In genomic region chr6:32153835-32154513, GRCh38 we compare ENCODE assay signal across 8 cellular contexts. TPM values are rescaled to one million over a fixed set of nuclear protein-coding genes. Genes with fewer than 3 reads are reported as not detected.
DNase-seq lines count a peak whose midpoint lies in the region; ATAC-seq and TF ChIP-seq lines count a peak whose summit lies in the region.

TSS of gene PPT2 (plus strand) at chr6:32154141. CDS start at chr6:32154595, 454 bp downstream.

- peaks cover 39% of the 10 kb centered on the region for H3K4me1 Mint-ChIP-seq in activated T-helper 1 cell treated with anti-CD3 and anti-CD28 coated beads, Interleukin-12 subunit alpha, Interleukin-12 subunit beta, Interleukin-2, Interleukin-4 antibody, amounts not matched to agents 30 ng/mL and 10 ng/mL and 1 ng/mL, durations not matched to agents 14 hours and 24 hours and 36 hours (ENCODE audit: low read depth)

- H3K4me1 ChIP-seq in esophagus squamous epithelium: peaks cover 19 to 65% (median 26%) of the 10 kb centered on the region in 3 donors

- TF ChIP-seq POLR2A in esophagus squamous epithelium (IDR thresholded peaks at IDR 0.05): peak in 2 of 4 donors; percentile 19 to 29

- WGBS in esophagus squamous epithelium, 2 donors: 0 to 1% methylated on average over 14 to 35 of the region's 39 CpGs

- peak in 4 of 6 experiments; percentile 1 to 25 (median 12) for TF ChIP-seq CTCF in esophagus squamous epithelium (IDR thresholded peaks at IDR 0.05)

- H3K9me3 Mint-ChIP-seq in activated T-helper 1 cell treated with anti-CD3 and anti-CD28 coated beads, Interleukin-12 subunit alpha, Interleukin-12 subunit beta, Interleukin-2, Interleukin-4 antibody, amounts not matched to agents 30 ng/mL and 10 ng/mL and 1 ng/mL, durations not matched to agents 14 hours and 24 hours and 36 hours: no peaks in the 10 kb centered on the region

- ATAC-seq in HG02938 (IDR thresholded peaks at IDR 0.05; ENCODE audit: unreplicated experiment): no peak

- peak within 1 kb of the TSS; percentile 61 to 95 (median 78) for H3K4me3 ChIP-seq in esophagus squamous epithelium

- H3K36me3 Mint-ChIP-seq in activated T-helper 1 cell treated with anti-CD3 and anti-CD28 coated beads, Interleukin-12 subunit alpha, Interleukin-12 subunit beta, Interleukin-2, Interleukin-4 antibody, amounts not matched to agents 30 ng/mL and 10 ng/mL and 1 ng/mL, durations not matched to agents 14 hours and 24 hours and 36 hours (ENCODE audit: low read depth): peaks cover 19% of the 10 kb centered on the region

- DNase-seq in GM04504 (ENCODE audit: low read depth) (peak; percentile 78), KG1 (lab: John Stamatoyannopoulos, UW) (peak; percentile 56), RPMI7951 (ENCODE audit: low read depth) (peak; percentile 93), esophagus squamous epithelium (lab: John Stamatoyannopoulos, UW) (no peak), myocyte (ENCODE audit: low read depth) (peak; percentile 94)
- peak; percentile 55 for DNase-seq in activated T-helper 1 cell treated with anti-CD3 and anti-CD28 coated beads, Interleukin-12 subunit alpha, Interleukin-12 subunit beta, Interleukin-2, Interleukin-4 antibody, amounts not matched to agents 30 ng/mL and 10 ng/mL and 1 ng/mL, durations not matched to agents 14 hours and 24 hours and 36 hours (ENCODE audit: low spot score)
- peak; percentile 75 for DNase-seq in stimulated activated CD8-positive, alpha-beta memory T cell treated with anti-CD3 and anti-CD28 coated beads, Interleukin-7, amount 100 ng/mL, for 24 hours (ENCODE audit: low read depth)

- peaks cover 0 to 12% (median 0%) of the 10 kb centered on the region in 4 donors for H3K27me3 ChIP-seq in esophagus squamous epithelium

- H3K9me3 ChIP-seq in esophagus squamous epithelium: no peaks in the 10 kb centered on the region

- H3K27ac Mint-ChIP-seq in activated T-helper 1 cell treated with anti-CD3 and anti-CD28 coated beads, Interleukin-12 subunit alpha, Interleukin-12 subunit beta, Interleukin-2, Interleukin-4 antibody, amounts not matched to agents 30 ng/mL and 10 ng/mL and 1 ng/mL, durations not matched to agents 14 hours and 24 hours and 36 hours: peak within 1 kb of the TSS; percentile 86

- peaks cover 34% of the 10 kb centered on the region for H3K27me3 Mint-ChIP-seq in activated T-helper 1 cell treated with anti-CD3 and anti-CD28 coated beads, Interleukin-12 subunit alpha, Interleukin-12 subunit beta, Interleukin-2, Interleukin-4 antibody, amounts not matched to agents 30 ng/mL and 10 ng/mL and 1 ng/mL, durations not matched to agents 14 hours and 24 hours and 36 hours (ENCODE audit: insufficient read depth)

- H3K36me3 ChIP-seq in esophagus squamous epithelium: peaks cover 16 to 40% (median 22%) of the 10 kb centered on the region in 3 donors

- H3K27ac ChIP-seq in esophagus squamous epithelium: peak within 1 kb of the TSS; percentile 87 to 98 (median 94)

- H3K4me3 Mint-ChIP-seq in activated T-helper 1 cell treated with anti-CD3 and anti-CD28 coated beads, Interleukin-12 subunit alpha, Interleukin-12 subunit beta, Interleukin-2, Interleukin-4 antibody, amounts not matched to agents 30 ng/mL and 10 ng/mL and 1 ng/mL, durations not matched to agents 14 hours and 24 hours and 36 hours: peak within 1 kb of the TSS; percentile 99

- intact Hi-C loops in activated T-helper 1 cell treated with anti-CD3 and anti-CD28 coated beads, Interleukin-12 subunit alpha, Interleukin-12 subunit beta, Interleukin-2, Interleukin-4 antibody, amounts not matched to agents 30 ng/mL and 10 ng/mL and 1 ng/mL, durations not matched to agents 14 hours and 24 hours and 36 hours (cut with micrococcal nuclease): loop anchor here (1.0 kb wide), 6 partner anchors 22 to 106 kb away; partner anchors contain the start of genes AGPAT1 and FKBPL
- intact Hi-C loops in esophagus squamous epithelium (cut with DNase I): no loop called here

RNA-seq across cellular contexts. Expression of gene PPT2, which starts in this region (rescaled TPM):
- 22.9 and 25.1 TPM in 2 replicates for total RNA-seq in RPMI7951 (2014; rRNA removed; shearing (Covaris generic))
- total RNA-seq in activated T-helper 1 cell treated with anti-CD3 and anti-CD28 coated beads, Interleukin-12 subunit alpha, Interleukin-12 subunit beta, Interleukin-2, Interleukin-4 antibody, amounts not matched to agents 30 ng/mL and 10 ng/mL and 1 ng/mL, durations not matched to agents 14 hours and 24 hours and 36 hours: 12.4 and 17.1 TPM in 2 replicates
- total RNA-seq in esophagus squamous epithelium (100 to 1,000 TPM in 1 of 4 donors, 10 to 100 TPM in 3; 17.3 to 133 (median 23.7) TPM), myocyte (20.4 and 33.4 TPM in 2 replicates)
- 24.5 TPM for polyA plus RNA-seq in myocyte (2012)
